In genomic region chr12:31362115-31362758, GRCh38 we compare ENCODE assay signal across 8 cellular contexts. TPM values are rescaled to one million over a fixed set of nuclear protein-coding genes. Genes with fewer than 3 reads are reported as not detected.
DNase-seq lines count a peak whose midpoint lies in the region; ATAC-seq, FAIRE-seq and TF ChIP-seq lines count a peak whose summit lies in the region.

No MANE protein-coding gene starts in this region.

- intact Hi-C loops in ascending aorta (cut with DNase I) = no loop called here

- H3K9ac ChIP-seq in keratinocyte (ENCODE audit: control insufficient read depth, extremely low read depth, insufficient read depth, low read length) = peak overlapping the region; percentile 61

- H3K9me3 Mint-ChIP-seq in T-cell = no peaks in the 10 kb centered on the region

- peaks cover 16 to 20% (median 17%) of the 10 kb centered on the region in 3 donors for H3K4me1 Mint-ChIP-seq in T-cell

- no peaks in the 10 kb centered on the region for H3K9me1 ChIP-seq in keratinocyte (ENCODE audit: control insufficient read depth, extremely low read depth, insufficient read depth, low read length)

- H3K79me2 ChIP-seq in keratinocyte (ENCODE audit: control insufficient read depth, insufficient read depth, low read length) = no peaks in the 10 kb centered on the region

- no peaks in the 10 kb centered on the region for H3K36me3 ChIP-seq in GM06990 (ENCODE audit: control insufficient read depth, insufficient read depth, low read length)
- no peaks in the 10 kb centered on the region for H3K36me3 ChIP-seq in keratinocyte (ENCODE audit: control insufficient read depth in 2 of 2, extremely low read depth in 1 of 2, insufficient read depth in 2 of 2, low read length in 2 of 2)
- no peaks in the 10 kb centered on the region for H3K36me3 ChIP-seq in ascending aorta

- ATAC-seq in GM21528 (IDR thresholded peaks at IDR 0.05; ENCODE audit: low FRiP score, unreplicated experiment) (peak; percentile 50), T-cell (replicated peaks in 1 of 4) (peak in 3 of 4 experiments; percentile 26 to 48 (median 42))

- CTCF ChIA-PET in T-cell (lab: Charles Lee) = no interaction called here

- TF ChIP-seq CTCF in GM06990 (IDR thresholded peaks at IDR 0.05; ENCODE audit: insufficient read depth, low read length, poor library complexity, severe bottlenecking) = no peak
- TF ChIP-seq CTCF in keratinocyte (optimal IDR thresholded peaks at IDR 0.05 in 1 of 3, IDR thresholded peaks at IDR 0.05 in 1 of 3, conservative IDR thresholded peaks at IDR 0.05 in 1 of 3; ENCODE audit: extremely low read depth in 1 of 3, insufficient read depth in 2 of 3, low read length in 3 of 3) = no peak
- TF ChIP-seq CTCF in ascending aorta (IDR thresholded peaks at IDR 0.05) = no peak

- DNase-seq in GM06990 (ENCODE audit: extremely low read depth, insufficient read length) (no peak), T-cell (peak in 3 of 34 experiments; percentile 3 to 9 (median 5)), keratinocyte (ENCODE audit: low read depth, low spot score) (no peak), SIG-M5 (lab: John Stamatoyannopoulos, UW) (no peak), NCI-H226 (no peak), ascending aorta (ENCODE audit: low spot score in 2 of 2) (no peak)
- DNase-seq in Jurkat, Clone E6-1 (ENCODE audit: low read depth, low spot score) = peak; percentile 11

- no peaks in the 10 kb centered on the region for H3K9me3 ChIP-seq in keratinocyte (ENCODE audit: control insufficient read depth, low read depth, low read length)
- no peaks in the 10 kb centered on the region for H3K9me3 ChIP-seq in ascending aorta

- peak; percentile 68 for FAIRE-seq in keratinocyte (lab: Jason Lieb, UNC)

- peak overlapping the region; percentile 44 to 74 (median 50) for H3K4me3 Mint-ChIP-seq in T-cell

- no peaks in the 10 kb centered on the region for H4K20me1 ChIP-seq in keratinocyte (ENCODE audit: control insufficient read depth, extremely low read depth, insufficient read depth, low read length)

- peak overlapping the region; percentile 39 for H3K27ac ChIP-seq in keratinocyte (ENCODE audit: control insufficient read depth, insufficient read depth, low read length)
- no peak overlapping the region for H3K27ac ChIP-seq in ascending aorta

- peak overlapping the region in 1 of 2 donors; percentile 21 for H3K27ac Mint-ChIP-seq in T-cell

- H3K4me3 ChIP-seq in GM06990 (replicated peaks; ENCODE audit: low read depth, low read length) = peak overlapping the region; percentile 2
- no peak overlapping the region for H3K4me3 ChIP-seq in Jurkat, Clone E6-1 (ENCODE audit: low read length)
- peak overlapping the region in 2 of 3 experiments; percentile 60 for H3K4me3 ChIP-seq in keratinocyte (ENCODE audit: control insufficient read depth in 2 of 3, extremely low read depth in 1 of 3, insufficient read depth in 2 of 3, low read depth in 1 of 3, low read length in 3 of 3)
- H3K4me3 ChIP-seq in ascending aorta = no peak overlapping the region

- dilution Hi-C loops in keratinocyte (cut with MboI; ENCODE audit: extremely low pct_ligation_motif_present, low sequenced_read_pairs) = no loop called here

- peak overlapping the region; percentile 95 for H3K4me2 ChIP-seq in keratinocyte (ENCODE audit: control insufficient read depth, extremely low read depth, insufficient read depth, low read depth, low read length)

- POLR2A ChIA-PET in T-cell (lab: Charles Lee) = no interaction called here

- H2AFZ ChIP-seq in keratinocyte (ENCODE audit: control insufficient read depth, low read length) = peak overlapping the region; percentile 91

- H3K27me3 ChIP-seq in GM06990 (replicated peaks; ENCODE audit: control insufficient read depth, insufficient read depth, low read length) (no peaks in the 10 kb centered on the region), keratinocyte (ENCODE audit: control insufficient read depth, extremely low read depth, insufficient read depth, low read length) (no peaks in the 10 kb centered on the region), ascending aorta (no peaks in the 10 kb centered on the region)

- H3K27me3 Mint-ChIP-seq in T-cell = peaks cover 0 to 4% of the 10 kb centered on the region in 2 donors

- H3K36me3 Mint-ChIP-seq in T-cell = no peaks in the 10 kb centered on the region

- H3K4me1 ChIP-seq in keratinocyte (ENCODE audit: control insufficient read depth, extremely low read depth, insufficient read depth, low read length) (peaks cover 22% of the 10 kb centered on the region), ascending aorta (no peaks in the 10 kb centered on the region)

RNA-seq across cellular contexts. Expression of gene SINHCAF, which starts 36.3 kb away (rescaled TPM):
- polyA plus RNA-seq in Jurkat, Clone E6-1 (2012; ENCODE audit: insufficient read depth, insufficient read length) = 124 TPM
- total RNA-seq in T-cell = 10 to 100 TPM; 70.3 to 93.2 (median 85.0) TPM
- polyA plus RNA-seq in keratinocyte = 32.2 to 57.4 TPM (median 40.8 TPM) in 3 replicates
- 27.0 TPM for polyA plus RNA-seq in keratinocyte (2011; ENCODE audit: low read depth)
- polyA plus RNA-seq in keratinocyte (2011; cell fraction: cytosol; rRNA removed) = 42.9 and 103 TPM in 2 replicates
- polyA plus RNA-seq in keratinocyte (2011; cell fraction: nucleus; rRNA removed) = 42.7 and 57.4 TPM in 2 replicates
- polyA plus RNA-seq in keratinocyte (2012; ENCODE audit: low replicate concordance) = 30.9 and 33.9 TPM in 2 replicates
- 7.0 to 31.0 TPM (median 19.7 TPM) in 3 replicates for polyA minus RNA-seq in keratinocyte
- 32.2 TPM for polyA minus RNA-seq in keratinocyte (2011; cell fraction: cytosol; rRNA and poly(A)+ RNA removed)
- 18.3 and 30.1 TPM in 2 replicates for polyA minus RNA-seq in keratinocyte (2011; cell fraction: nucleus; rRNA and poly(A)+ RNA removed)
- total RNA-seq in ascending aorta = 10.9 TPM

Comparison
In these comparisons a context has a peak if more than half of its experiments do, and no peak if none do; other contexts are left out.
1. H3K4me3 ChIP-seq: peak in GM06990 (single experiment) and keratinocyte (2 of 3); none in Jurkat, Clone E6-1 (single experiment) and ascending aorta (0 of 2).